23 cellular contexts compared by ENCODE assay signal in the genomic region with DNA sequence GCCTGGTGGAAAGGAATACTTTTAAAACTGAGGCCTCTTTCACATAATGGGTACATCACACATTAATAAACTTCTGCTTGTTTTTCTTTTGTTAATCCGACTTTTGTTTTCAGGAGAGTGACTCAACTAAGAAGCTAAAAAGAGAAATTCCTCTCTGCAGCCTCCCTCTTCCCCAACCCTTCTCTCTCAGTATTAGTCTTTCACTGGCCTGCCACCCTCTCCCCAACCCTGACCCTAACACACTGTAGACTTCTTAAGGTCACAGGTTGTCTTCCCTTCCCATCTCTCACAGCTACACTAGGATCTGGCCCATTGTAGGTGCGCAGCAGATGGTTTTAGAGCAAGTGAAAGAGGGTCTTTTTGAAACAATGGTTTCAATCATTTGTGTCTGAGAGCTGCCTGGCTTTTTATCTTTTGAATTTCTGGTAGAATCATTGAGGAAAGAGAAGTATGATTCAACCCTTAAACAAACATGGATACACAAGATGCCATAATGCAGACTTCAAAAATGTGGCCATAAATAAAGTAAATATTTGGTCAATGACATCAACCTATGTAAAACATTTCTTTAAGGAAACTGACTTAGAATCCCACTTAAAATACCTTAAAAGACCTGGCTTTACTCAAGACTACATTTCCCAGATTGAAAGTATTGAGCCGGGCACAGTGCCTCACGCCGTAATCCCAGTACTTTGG. TPM values are rescaled to one million over a fixed set of nuclear protein-coding genes. Genes with fewer than 3 reads are reported as not detected.
DNase-seq lines count a peak whose midpoint lies in the region; ATAC-seq and TF ChIP-seq lines count a peak whose summit lies in the region.
"Had no signal": no experiment of that assay in that cellular context is flagged by ENCODE, and none has a peak within 500 bp of the region (broad histone marks: within the 10 kb centered on the region; RNA-seq: fewer than 3 reads in every experiment).

No MANE protein-coding gene starts in this region.

- intact Hi-C loops in colonic mucosa (cut with DNase I) (no loop called here), left colon (cut with DNase I, micrococcal nuclease) (no loop called here)

- H3K27ac ChIP-seq in colonic mucosa: peak overlapping the region; percentile 67
- H3K27ac ChIP-seq: upper lobe of right lung had no signal

- peak; percentile 69 for ATAC-seq in left colon
- ATAC-seq in GM21528 (IDR thresholded peaks at IDR 0.05; ENCODE audit: low FRiP score, unreplicated experiment): no peak
- ATAC-seq in HG03039 (IDR thresholded peaks at IDR 0.05; ENCODE audit: unreplicated experiment): no peak
- ATAC-seq in HG03378 (IDR thresholded peaks at IDR 0.05; ENCODE audit: unreplicated experiment): no peak
- ATAC-seq: stimulated activated naive B cell treated with anti-CD40 and anti-IgM and Interleukin-4, amounts not matched to agents 10 μg/mL and 1 μg/mL and 100 μg/mL, for 72 hours; upper lobe of right lung had no signal

- H3K4me1 ChIP-seq in colonic mucosa: no peaks in the 10 kb centered on the region
- H3K4me1 ChIP-seq: upper lobe of right lung had no signal

- H3K9ac ChIP-seq in colonic mucosa (ENCODE audit: low read depth in 2 of 2, low read length in 2 of 2): no peak overlapping the region

- peak; percentile 24 for DNase-seq in AG04449 (ENCODE audit: low read depth, low spot score)
- DNase-seq in LoVo (ENCODE audit: low spot score): peak; percentile 83
- no peak for DNase-seq in colonic mucosa
- DNase-seq in left colon: no peak
- DNase-seq in hypothalamus (lab: John Stamatoyannopoulos, UW): no peak
- DNase-seq: activated B cell treated with CpG ODN at 0.5 μM for 24 hours; caudate nucleus; CD4-positive, alpha-beta T cell; DND-41; mammary epithelial cell; MG63; NCI-H2029 treated with DMSO at 0.1 percent for 48 hours; NCI-H510A treated with DMSO at 0.1 percent for 48 hours; SHP77; stimulated activated naive B cell treated with anti-CD40 and anti-IgM and Interleukin-4, amounts not matched to agents 10 μg/mL and 1 μg/mL and 100 μg/mL, for 72 hours; upper lobe of right lung had no signal

- CTCF ChIA-PET in AG04449 (lab: Yijun Ruan, JAX): interaction anchor here (9.1 kb wide), 1 partner anchor 131 kb away, joined by 136 read pairs; no protein-coding TSS in a partner anchor

- no peaks in the 10 kb centered on the region for H3K27me3 ChIP-seq in colonic mucosa
- H3K27me3 ChIP-seq: MG63, upper lobe of right lung had no signal

- TF ChIP-seq CTCF in AG04449 (IDR thresholded peaks at IDR 0.05; ENCODE audit: insufficient read depth, low read length, missing control alignments) (no peak), colonic mucosa (IDR thresholded peaks at IDR 0.05) (no peak)

- H3K36me3 ChIP-seq in colonic mucosa: no peaks in the 10 kb centered on the region
- H3K36me3 ChIP-seq: MG63, upper lobe of right lung had no signal

- H3K4me3 ChIP-seq in AG04449 (ENCODE audit: low read depth, low read length) (no peak overlapping the region), colonic mucosa (no peak overlapping the region)
- H3K4me3 ChIP-seq: MG63, upper lobe of right lung had no signal

- H3K9me3 ChIP-seq in colonic mucosa: no peaks in the 10 kb centered on the region
- H3K9me3 ChIP-seq: MG63, upper lobe of right lung had no signal

- POLR2A ChIA-PET in AG04449 (lab: Yijun Ruan, JAX): no interaction called here

RNA-seq across cellular contexts. Expression of a gene that starts 17.9 kb away (rescaled TPM):
- total RNA-seq in colonic mucosa: 10 to 100 TPM; 44.2 to 48.2 TPM
- 10 to 100 TPM; 36.9 to 44.4 TPM for total RNA-seq in left colon
- total RNA-seq: A673; activated B cell treated with CpG ODN at 0.5 μM for 24 hours; activated T-helper 1 cell treated with anti-CD3 and anti-CD28 coated beads, Interleukin-12 subunit alpha, Interleukin-12 subunit beta, Interleukin-2, Interleukin-4 antibody, amounts not matched to agents 30 ng/mL and 10 ng/mL and 1 ng/mL, durations not matched to agents 14 hours and 24 hours and 36 hours; CD4-positive, alpha-beta T cell; glomerular endothelial cell; mammary epithelial cell; T-helper 2 cell treated with Interferon-gamma antibody and Interleukin-4, amounts not matched to agents 100 ng/mL and 5 ng/mL, for 36 hours had no signal

RNA-seq across cellular contexts. Expression of a gene that starts 52.1 kb away (rescaled TPM):
- total RNA-seq in colonic mucosa (10 to 100 TPM; 11.3 to 30.0 TPM), left colon (1 to 10 TPM; 2.0 to 7.4 TPM)

RNA-seq across cellular contexts. Expression of a gene that starts 52.5 kb away (rescaled TPM):
- total RNA-seq in colonic mucosa (10 to 100 TPM in 1 of 2 donors, 1 to 10 TPM in 1; 6.8 to 15.1 TPM), left colon (10 to 100 TPM in 1 of 2 donors, 1 to 10 TPM in 1; 8.3 to 10.1 TPM)
- total RNA-seq: A673; activated B cell treated with CpG ODN at 0.5 μM for 24 hours; activated T-helper 1 cell treated with anti-CD3 and anti-CD28 coated beads, Interleukin-12 subunit alpha, Interleukin-12 subunit beta, Interleukin-2, Interleukin-4 antibody, amounts not matched to agents 30 ng/mL and 10 ng/mL and 1 ng/mL, durations not matched to agents 14 hours and 24 hours and 36 hours; CD4-positive, alpha-beta T cell; glomerular endothelial cell; mammary epithelial cell; T-helper 2 cell treated with Interferon-gamma antibody and Interleukin-4, amounts not matched to agents 100 ng/mL and 5 ng/mL, for 36 hours had no signal

Comparison
In these comparisons a context has a peak if more than half of its experiments do, and no peak if none do; other contexts are left out.
1. DNase-seq: peak in AG04449 (single experiment) and LoVo (single experiment); none in colonic mucosa (single experiment), left colon (0 of 2) and hypothalamus (0 of 51).